In the genomic region with DNA sequence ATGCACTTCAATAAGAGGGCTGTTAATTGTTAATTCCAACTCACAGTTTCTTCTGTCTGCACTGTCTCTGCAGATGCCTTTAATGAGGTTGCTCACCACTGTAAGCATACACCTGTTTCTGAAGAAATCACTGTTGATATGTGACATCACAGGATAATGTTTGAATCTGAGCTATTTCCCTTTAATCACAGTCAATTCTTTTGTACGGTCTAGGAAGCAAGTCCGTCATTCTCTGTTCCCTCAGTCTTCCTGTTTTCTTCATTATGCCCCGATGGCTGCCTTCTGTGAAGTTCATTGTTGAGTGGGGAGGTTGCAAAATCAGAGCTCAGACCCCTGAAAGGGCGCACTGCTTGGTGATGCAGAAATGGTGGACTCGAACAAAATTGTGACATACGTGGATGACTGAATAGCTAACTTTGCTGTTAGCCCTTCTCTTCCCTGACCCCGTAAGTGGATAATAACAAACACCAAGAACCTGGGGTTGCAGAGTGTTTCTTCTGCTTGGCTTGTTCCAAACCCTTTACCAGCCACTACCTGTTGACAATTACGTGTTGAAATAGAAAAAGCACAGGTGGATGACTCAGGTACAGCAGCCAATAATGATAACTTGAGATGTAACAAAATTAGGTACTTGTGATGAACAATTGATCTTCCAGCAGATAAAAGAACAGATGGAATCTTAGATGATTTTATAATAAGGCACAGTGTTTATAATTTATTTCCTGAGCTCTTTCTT, we compare ENCODE assay signal across 10 cellular contexts.
"Had no signal": no experiment of that assay in that cellular context is flagged by ENCODE, and none has a peak within 500 bp of the region (broad histone marks: within the 10 kb centered on the region; RNA-seq: fewer than 3 reads in every experiment).

No MANE protein-coding gene starts in this region.

- DNase-seq: activated CD4-positive, alpha-beta T cell treated with anti-CD3 and anti-CD28 coated beads, Interleukin-2, amount 50 U/mL, for 4 hours; activated gamma-delta T cell treated with Interleukin-2 at 50 U/mL for 16 hours; effector memory CD4-positive, alpha-beta T cell; esophagus squamous epithelium; nucleus accumbens; posterior cingulate gyrus; stimulated activated naive B cell treated with anti-CD40 and anti-IgM and Interleukin-4, amounts not matched to agents 10 μg/mL and 1 μg/mL and 100 μg/mL, for 72 hours; tibial artery; uterus had no signal

- H3K27ac ChIP-seq: esophagus squamous epithelium, tibial artery had no signal

- H3K4me1 ChIP-seq: uterus had no signal

- ATAC-seq: activated naive CD4-positive, alpha-beta T cell treated with anti-CD3 and anti-CD28 coated beads, Interleukin-2, amount 50 U/mL, for 72 hours; stimulated activated naive B cell treated with anti-CD40 and anti-IgM and Interleukin-4, amounts not matched to agents 10 μg/mL and 1 μg/mL and 100 μg/mL, for 72 hours had no signal

- H3K4me3 ChIP-seq: esophagus squamous epithelium, tibial artery, uterus had no signal

- H3K36me3 ChIP-seq: esophagus squamous epithelium, tibial artery, uterus had no signal

- H3K27me3 ChIP-seq: esophagus squamous epithelium, tibial artery, uterus had no signal

- H3K9me3 ChIP-seq: esophagus squamous epithelium, tibial artery, uterus had no signal
